Comparison of ENCODE assay signal across 12 cellular contexts in genomic region chr9:110996436-110997224, GRCh38. TPM values are rescaled to one million over a fixed set of nuclear protein-coding genes. Genes with fewer than 3 reads are reported as not detected.
DNase-seq lines count a peak whose midpoint lies in the region; TF ChIP-seq lines count a peak whose summit lies in the region.
"Had no signal": no experiment of that assay in that cellular context is flagged by ENCODE, and none has a peak within 500 bp of the region (broad histone marks: within the 10 kb centered on the region; RNA-seq: fewer than 3 reads in every experiment).

No MANE protein-coding gene starts in this region.

- peak; percentile 72 for DNase-seq in GM04503 (ENCODE audit: low read depth)
- DNase-seq in brain pericyte (ENCODE audit: low read depth, low spot score): peak; percentile 76
- peak; percentile 26 for DNase-seq in hepatocyte (ENCODE audit: low spot score)
- DNase-seq in testis: peak; percentile 19
- no peak for DNase-seq in nephron progenitor cell
- DNase-seq in stimulated activated naive CD4-positive, alpha-beta T cell (lab: John Stamatoyannopoulos, UW): no peak
- DNase-seq in T-helper 9 cell: no peak
- DNase-seq in COLO829 (ENCODE audit: low spot score): no peak
- DNase-seq: activated CD4-positive, CD25-positive, alpha-beta regulatory T cell; activated gamma-delta T cell; RPMI8226 had no signal

- peaks cover 5% of the 10 kb centered on the region for H3K9me3 Mint-ChIP-seq in nephron progenitor cell
- H3K9me3 Mint-ChIP-seq: neural progenitor cell had no signal

- intact Hi-C loops in testis (cut with DNase I; ENCODE audit: low total_unique reads): no loop called here

- H3K4me3 Mint-ChIP-seq in nephron progenitor cell: no peak overlapping the region
- H3K4me3 Mint-ChIP-seq: neural progenitor cell had no signal

- no peak for TF ChIP-seq POLR2A in testis (IDR thresholded peaks at IDR 0.05)

- H3K9me3 ChIP-seq in hepatocyte (ENCODE audit: low read depth): no peaks in the 10 kb centered on the region
- no peaks in the 10 kb centered on the region for H3K9me3 ChIP-seq in testis

- H3K27ac ChIP-seq in hepatocyte (peak overlapping the region; percentile 81), testis (no peak overlapping the region)
- H3K27ac ChIP-seq: neural progenitor cell had no signal

- TF ChIP-seq CTCF in hepatocyte (IDR thresholded peaks at IDR 0.05; ENCODE audit: poor library complexity) (no peak), testis (IDR thresholded peaks at IDR 0.05) (no peak), nephron progenitor cell (IDR thresholded peaks at IDR 0.05) (no peak)

- H3K4me2 ChIP-seq in hepatocyte: peak overlapping the region; percentile 48
- H3K4me2 ChIP-seq: neural progenitor cell had no signal

- H2AFZ ChIP-seq in hepatocyte: no peak overlapping the region
- H2AFZ ChIP-seq: neural progenitor cell had no signal

- no peaks in the 10 kb centered on the region for H3K27me3 Mint-ChIP-seq in nephron progenitor cell (ENCODE audit: low read depth, poor library complexity)

- 82% methylated on average over 9 of the region's 9 CpGs for WGBS in hepatocyte (ENCODE audit: low lambda C conversion rate, missing lambda C conversion rate)
- WGBS in testis, 2 donors: 71 to 73% methylated on average over 9 of the region's 9 CpGs

- H3K36me3 ChIP-seq in hepatocyte (replicated peaks; ENCODE audit: insufficient read depth, low read depth) (no peaks in the 10 kb centered on the region), testis (ENCODE audit: low read depth, missing control alignments) (no peaks in the 10 kb centered on the region)
- H3K36me3 ChIP-seq: neural progenitor cell had no signal

- no peaks in the 10 kb centered on the region for H3K36me3 Mint-ChIP-seq in nephron progenitor cell (ENCODE audit: low read depth)

- no peaks in the 10 kb centered on the region for H3K4me1 Mint-ChIP-seq in nephron progenitor cell

- H4K20me1 ChIP-seq in hepatocyte (ENCODE audit: insufficient read depth, poor library complexity, severe bottlenecking): no peaks in the 10 kb centered on the region

- H3K27ac Mint-ChIP-seq in nephron progenitor cell: no peak overlapping the region
- H3K27ac Mint-ChIP-seq: neural progenitor cell had no signal

- no peaks in the 10 kb centered on the region for H3K9me2 ChIP-seq in hepatocyte (replicated peaks; ENCODE audit: insufficient read depth)

- H3K27me3 ChIP-seq in hepatocyte: no peaks in the 10 kb centered on the region
- no peaks in the 10 kb centered on the region for H3K27me3 ChIP-seq in testis
- H3K27me3 ChIP-seq: neural progenitor cell had no signal

- peaks cover 12% of the 10 kb centered on the region for H3K4me1 ChIP-seq in hepatocyte (ENCODE audit: insufficient read depth)
- peaks cover 8% of the 10 kb centered on the region for H3K4me1 ChIP-seq in testis

- H3K4me3 ChIP-seq in hepatocyte: no peak overlapping the region
- H3K4me3 ChIP-seq in testis: no peak overlapping the region
- H3K4me3 ChIP-seq: neural progenitor cell had no signal

- H3K79me2 ChIP-seq in hepatocyte: peaks cover 69% of the 10 kb centered on the region

RNA-seq across cellular contexts. Expression of gene LPAR1, which starts 41.6 kb away (rescaled TPM):
- total RNA-seq in hepatocyte (36.8 and 45.9 TPM in 2 replicates), testis (10 to 100 TPM; 19.5 to 23.9 TPM)
- polyA plus RNA-seq in hepatocyte (20.2 and 24.2 TPM in 2 replicates), testis (ENCODE audit: insufficient read depth, low read depth, low replicate concordance) (13.1 TPM)

Comparison
In these comparisons a context has a peak if more than half of its experiments do, and no peak if none do; other contexts are left out.
1. DNase-seq: peak in GM04503 (single experiment), brain pericyte (single experiment), hepatocyte (single experiment) and testis (single experiment); none in nephron progenitor cell (single experiment), stimulated activated naive CD4-positive, alpha-beta T cell (0 of 6), T-helper 9 cell (single experiment) and COLO829 (single experiment).